Comparison of ENCODE assay signal across 16 cellular contexts in genomic region chr5:74634611-74635286, GRCh38.
"Had no signal": no experiment of that assay in that cellular context is flagged by ENCODE, and none has a peak within 500 bp of the region (broad histone marks: within the 10 kb centered on the region; RNA-seq: fewer than 3 reads in every experiment).

No MANE protein-coding gene starts in this region.

- H3K4me1 ChIP-seq: uterus had no signal

- H3K4me3 ChIP-seq: gastroesophageal sphincter, psoas muscle, spleen, uterus had no signal

- H3K36me3 Mint-ChIP-seq: activated naive CD8-positive, alpha-beta T cell treated with anti-CD3 and anti-CD28 coated beads, Interleukin-2, amount 10 ng/mL, durations not matched to agents 7 days and 5 days had no signal

- H3K36me3 ChIP-seq: uterus had no signal

- DNase-seq: activated CD4-positive, alpha-beta T cell treated with anti-CD3 and anti-CD28 coated beads, Interleukin-2, amount 10 ng/mL, durations not matched to agents 7 days and 5 days; activated CD4-positive, CD25-positive, alpha-beta regulatory T cell; activated CD8-positive, alpha-beta memory T cell treated with anti-CD3 and anti-CD28 coated beads, Interleukin-2, amount 50 U/mL, for 48 hours; activated naive CD4-positive, alpha-beta T cell; activated naive CD8-positive, alpha-beta T cell treated with anti-CD3 and anti-CD28 coated beads, Interleukin-2, amount 10 ng/mL, durations not matched to agents 7 days and 5 days; activated T-cell treated with anti-CD3 and anti-CD28 coated beads, Interleukin-2, amount 50 U/mL, for 72 hours; hippocampal formation; naive B cell; occipital lobe; psoas muscle; spleen; uterus had no signal

- H3K9me3 ChIP-seq: gastroesophageal sphincter, psoas muscle, spleen, uterus had no signal

- H3K27ac ChIP-seq: gastroesophageal sphincter, psoas muscle, spleen, uterus had no signal

- H3K9me3 Mint-ChIP-seq: activated CD4-positive, alpha-beta T cell treated with anti-CD3 and anti-CD28 coated beads, Interleukin-2, amount 10 ng/mL, durations not matched to agents 7 days and 5 days; activated naive CD8-positive, alpha-beta T cell treated with anti-CD3 and anti-CD28 coated beads, Interleukin-2, amount 10 ng/mL, durations not matched to agents 7 days and 5 days; activated T-cell treated with anti-CD3 and anti-CD28 coated beads, Interleukin-2, amount 50 U/mL, for 72 hours; naive B cell; T-helper 2 cell treated with Interferon-gamma antibody and Interleukin-4, amounts not matched to agents 5 μg/mL and 100 μg/mL, for 36 hours had no signal

- H3K27me3 ChIP-seq: gastroesophageal sphincter, uterus had no signal

- H3K27ac Mint-ChIP-seq: activated CD4-positive, alpha-beta T cell treated with anti-CD3 and anti-CD28 coated beads, Interleukin-2, amount 10 ng/mL, durations not matched to agents 7 days and 5 days; activated naive CD8-positive, alpha-beta T cell treated with anti-CD3 and anti-CD28 coated beads, Interleukin-2, amount 10 ng/mL, durations not matched to agents 7 days and 5 days; activated T-cell treated with anti-CD3 and anti-CD28 coated beads, Interleukin-2, amount 50 U/mL, for 72 hours; T-helper 2 cell treated with Interferon-gamma antibody and Interleukin-4, amounts not matched to agents 5 μg/mL and 100 μg/mL, for 36 hours had no signal

- ATAC-seq: activated T-cell treated with anti-CD3 and anti-CD28 coated beads, Interleukin-2, amount 50 U/mL, for 72 hours; gastroesophageal sphincter; left lobe of liver; psoas muscle; sciatic nerve had no signal

- H3K4me3 Mint-ChIP-seq: activated CD4-positive, alpha-beta T cell treated with anti-CD3 and anti-CD28 coated beads, Interleukin-2, amount 10 ng/mL, durations not matched to agents 7 days and 5 days; activated naive CD8-positive, alpha-beta T cell treated with anti-CD3 and anti-CD28 coated beads, Interleukin-2, amount 10 ng/mL, durations not matched to agents 7 days and 5 days; activated T-cell treated with anti-CD3 and anti-CD28 coated beads, Interleukin-2, amount 50 U/mL, for 72 hours; naive B cell; T-helper 2 cell treated with Interferon-gamma antibody and Interleukin-4, amounts not matched to agents 5 μg/mL and 100 μg/mL, for 36 hours had no signal
